Comparison of ENCODE assay signal across 12 cellular contexts in the genomic region with DNA sequence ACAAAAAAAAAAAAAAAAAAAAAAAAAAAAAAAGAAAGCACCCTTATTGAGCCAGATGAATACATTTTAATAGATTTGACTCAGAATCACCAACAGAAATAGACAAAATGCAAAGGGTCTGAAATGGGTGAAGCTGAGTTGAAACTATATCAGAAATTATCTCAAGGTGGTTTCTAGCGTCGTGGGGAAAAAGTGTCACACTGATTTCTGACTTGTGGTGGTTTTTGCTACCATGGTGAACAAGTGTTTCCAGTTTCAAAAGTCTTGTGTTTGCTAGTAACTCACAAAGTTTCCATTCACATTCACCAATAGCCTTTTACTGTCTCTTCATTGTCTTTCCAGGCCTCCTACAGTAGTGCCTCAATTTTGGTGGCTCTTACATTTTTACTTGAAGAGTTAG.
DNase-seq lines count a peak whose midpoint lies in the region; ATAC-seq, FAIRE-seq and TF ChIP-seq lines count a peak whose summit lies in the region.
"Had no signal": no experiment of that assay in that cellular context is flagged by ENCODE, and none has a peak within 500 bp of the region (broad histone marks: within the 10 kb centered on the region; RNA-seq: fewer than 3 reads in every experiment).

No MANE protein-coding gene starts in this region.

- H3K79me2 ChIP-seq in HepG2 (ENCODE audit: insufficient read depth, low read length) = no peaks in the 10 kb centered on the region

- no peaks in the 10 kb centered on the region for H3K36me3 ChIP-seq in HepG2 (replicated peaks in 1 of 2; ENCODE audit: control insufficient read depth in 1 of 2, insufficient read depth in 2 of 2, low read length in 2 of 2)

- no peaks in the 10 kb centered on the region for H3K27me3 ChIP-seq in HepG2 (ENCODE audit: control insufficient read depth in 1 of 2, insufficient read depth in 2 of 2, low read length in 2 of 2)

- ATAC-seq in GM18517 (IDR thresholded peaks at IDR 0.05; ENCODE audit: unreplicated experiment) (peak; percentile 98), GM19467 (IDR thresholded peaks at IDR 0.05; ENCODE audit: unreplicated experiment) (peak; percentile 75), HG02973 (IDR thresholded peaks at IDR 0.05; ENCODE audit: unreplicated experiment) (peak; percentile 92), HepG2 (no peak)
- ATAC-seq: effector memory CD8-positive, alpha-beta T cell had no signal

- CTCF ChIA-PET in HepG2 (lab: Yijun Ruan, JAX; ENCODE audit: low intra/inter-chr PET ratio, low total read pairs) = no interaction called here

- no peak overlapping the region for H3K27ac ChIP-seq in HepG2 (ENCODE audit: extremely low read length, insufficient read depth, low read length)
- H3K27ac ChIP-seq: VCaP had no signal

- no peak for TF ChIP-seq CTCF in HepG2 (CRISPR knock-in tag; IDR thresholded peaks at IDR 0.05)

- BruUV-seq in HepG2 (replicated peaks; lab: Mats Ljungman, UMichigan) = no TSS peak

- H3K4me2 ChIP-seq in HepG2 (ENCODE audit: low read depth, low read length) = no peak overlapping the region

- DNase-seq in NAMALWA (ENCODE audit: low spot score) (peak; percentile 29), HepG2 (ENCODE audit: low spot score) (no peak), HUDEP-2 (lab: John Stamatoyannopoulos, UW; ENCODE audit: unreplicated experiment in 76 of 76) (no peak), dedifferentiated amniotic fluid mesenchymal stem cell (ENCODE audit: extremely low spot score) (no peak), SK-N-DZ (ENCODE audit: low spot score) (no peak)
- DNase-seq: activated naive CD8-positive, alpha-beta T cell treated with anti-CD3 and anti-CD28 coated beads, Interleukin-2, amount 10 ng/mL, durations not matched to agents 7 days and 5 days; CD8-positive, alpha-beta memory T cell; effector memory CD8-positive, alpha-beta T cell had no signal

- no peaks in the 10 kb centered on the region for H3K4me1 ChIP-seq in HepG2 (ENCODE audit: insufficient read depth, low read length)

- no peaks in the 10 kb centered on the region for H4K20me1 ChIP-seq in HepG2 (ENCODE audit: insufficient read depth, low read length)

- in situ Hi-C loops in HepG2 (cut with HindIII; ENCODE audit: extremely low pct_ligation_motif_present, low pct_unique_long_range_greater_than_20kb) = no loop called here

- H2AFZ ChIP-seq in HepG2 (ENCODE audit: low read length) = no peak overlapping the region

- WGBS in HepG2 (ENCODE audit: low lambda C conversion rate) = 83% methylated on average over 2 of the region's 2 CpGs

- POLR2A ChIA-PET in HepG2 (lab: Yijun Ruan, JAX) = no interaction called here

- no peak for TF ChIP-seq POLR2A in HepG2 (IDR thresholded peaks at IDR 0.05; ENCODE audit: insufficient read depth in 1 of 2, low read depth in 2 of 2, low read length in 2 of 2)

- FAIRE-seq in HepG2 (lab: Jason Lieb, UNC) = no peak

- no peak for TF ChIP-seq RAD21 in HepG2 (CRISPR knock-in tag; IDR thresholded peaks at IDR 0.05)

- H3K4me3 ChIP-seq in HepG2 (replicated peaks in 1 of 3; ENCODE audit: insufficient read depth in 1 of 3, low read depth in 2 of 3, low read length in 3 of 3) = no peak overlapping the region

- H3K9me3 ChIP-seq in HepG2 (ENCODE audit: low read length) = no peaks in the 10 kb centered on the region

- H3K9ac ChIP-seq in HepG2 (ENCODE audit: insufficient read depth, low read depth, low read length) = no peak overlapping the region

- intact Hi-C loops in HepG2 (cut with micrococcal nuclease; ENCODE audit: unreplicated experiment) = no loop called here

- no peak for TF ChIP-seq EP300 in HepG2 (IDR thresholded peaks at IDR 0.05; ENCODE audit: low read depth in 2 of 2, low read length in 2 of 2)
- TF ChIP-seq EP300 in HepG2 (CRISPR knock-in tag; IDR thresholded peaks at IDR 0.05; ENCODE audit: borderline replicate concordance) = no peak

TF ChIP-seq in HepG2, 621 proteins besides CTCF, POLR2A, EP300 and RAD21:
- no peak for TF ChIP-seq ATRX (CRISPR knock-in tag; IDR thresholded peaks at IDR 0.05; ENCODE audit: borderline replicate concordance)
- TF ChIP-seq ZNF350 (CRISPR knock-in tag; IDR thresholded peaks at IDR 0.05; ENCODE audit: borderline replicate concordance, low read depth) = no peak
